ENCODE assay signal across 16 cellular contexts in genomic region chr11:129275825-129276224, GRCh38.
DNase-seq lines count a peak whose midpoint lies in the region; ATAC-seq and TF ChIP-seq lines count a peak whose summit lies in the region.
"Had no signal": no experiment of that assay in that cellular context is flagged by ENCODE, and none has a peak within 500 bp of the region (broad histone marks: within the 10 kb centered on the region; RNA-seq: fewer than 3 reads in every experiment).

No MANE protein-coding gene starts in this region.

- H3K4me3 ChIP-seq in liver (ENCODE audit: low read depth in 1 of 3, low read length in 3 of 3), result no peak overlapping the region
- H3K4me3 ChIP-seq: GM12878, GM23248, PC-9 had no signal

- peak in 1 of 2 donors; percentile 26 for TF ChIP-seq RAD21 in liver (IDR thresholded peaks at IDR 0.05)

- H3K27ac Mint-ChIP-seq in brain, result peak overlapping the region in 1 of 5 experiments; percentile 17
- H3K27ac Mint-ChIP-seq in osteocyte (ENCODE audit: unreplicated experiment), result no peak overlapping the region

- no peak overlapping the region for H3K9ac ChIP-seq in liver (ENCODE audit: low read depth in 1 of 2, low read length in 2 of 2)
- H3K9ac ChIP-seq: GM23248 had no signal

- H3K9me3 Mint-ChIP-seq in brain (no peaks in the 10 kb centered on the region), osteocyte (ENCODE audit: unreplicated experiment) (no peaks in the 10 kb centered on the region)

- H3K27ac ChIP-seq in liver (ENCODE audit: low read depth in 1 of 2, low read length in 2 of 2), result no peak overlapping the region
- H3K27ac ChIP-seq: GM23248, PC-9 had no signal

- no peak for ATAC-seq in HG03460 (IDR thresholded peaks at IDR 0.05; ENCODE audit: unreplicated experiment)
- ATAC-seq in GM21526 (IDR thresholded peaks at IDR 0.05; ENCODE audit: low FRiP score, unreplicated experiment), result no peak
- ATAC-seq: GM12878 had no signal

- in situ Hi-C loops in ACHN (cut with HindIII; ENCODE audit: low pct_ligation_motif_present, low pct_unique_long_range_greater_than_20kb, low sequenced_read_pairs), result no loop called here

- 27% methylated on average over 3 of the region's 3 CpGs for WGBS in liver

- H3K27me3 Mint-ChIP-seq in brain (peaks cover 9% of the 10 kb centered on the region), osteocyte (ENCODE audit: unreplicated experiment) (no peaks in the 10 kb centered on the region)

- TF ChIP-seq CTCF in brain (conservative IDR thresholded peaks at IDR 0.05) (no peak), liver (IDR thresholded peaks at IDR 0.05; ENCODE audit: low read depth, low read length, missing input control) (no peak), osteocyte (IDR thresholded peaks at IDR 0.05) (no peak), GM20000 (IDR thresholded peaks at IDR 0.05; ENCODE audit: extremely low read depth, missing control alignments) (no peak)

- no peaks in the 10 kb centered on the region for H3K9me3 ChIP-seq in liver (ENCODE audit: control insufficient read depth in 4 of 4, low read length in 3 of 4)

- peaks cover 59% of the 10 kb centered on the region for H3K4me1 Mint-ChIP-seq in brain
- peaks cover 23% of the 10 kb centered on the region for H3K4me1 Mint-ChIP-seq in osteocyte (ENCODE audit: unreplicated experiment)

- peaks cover 11 to 84% (median 69%) of the 10 kb centered on the region in 4 donors for H3K4me1 ChIP-seq in liver (ENCODE audit: control insufficient read depth in 4 of 4, insufficient read depth in 4 of 4, low read length in 3 of 4)

- H3K4me3 Mint-ChIP-seq in brain (peak overlapping the region; percentile 46 to 96 (median 72)), osteocyte (ENCODE audit: unreplicated experiment) (no peak overlapping the region)

- DNase-seq in ACHN (peak; percentile 29), renal cortical epithelial cell (ENCODE audit: low read depth) (peak; percentile 34), osteocyte (ENCODE audit: extremely low spot score, unreplicated experiment) (no peak), GM20000 (ENCODE audit: low spot score) (no peak)
- DNase-seq: DMS79, GM23248, NCI-H1048, NCI-H146, NCI-H2107, NCI-H226, PC-9 had no signal

- no peaks in the 10 kb centered on the region for H3K36me3 ChIP-seq in liver (ENCODE audit: control insufficient read depth in 4 of 4, insufficient read depth in 3 of 4, low read depth in 1 of 4, low read length in 3 of 4)

- H3K27me3 ChIP-seq in liver (ENCODE audit: control insufficient read depth in 4 of 4, insufficient read depth in 4 of 4, low read length in 3 of 4), result no peaks in the 10 kb centered on the region

- H3K36me3 Mint-ChIP-seq in brain (peaks cover 16% of the 10 kb centered on the region), osteocyte (ENCODE audit: unreplicated experiment) (no peaks in the 10 kb centered on the region)

TF ChIP-seq in liver, 16 proteins besides CTCF, POLR2A, EP300 and RAD21:
- TF ChIP-seq MAX (IDR thresholded peaks at IDR 0.05) (peak; percentile 16), SP1 (IDR thresholded peaks at IDR 0.05) (no peak), RXRA (IDR thresholded peaks at IDR 0.05) (peak; percentile 51 to 53), HNF4A (conservative IDR thresholded peaks at IDR 0.05) (peak; percentile 67 to 73)
TF ChIP-seq in liver: peak in this region for 3.

Comparison
In these comparisons a context has a peak if more than half of its experiments do, and no peak if none do; other contexts are left out.
1. DNase-seq: peak in ACHN (single experiment) and renal cortical epithelial cell (single experiment); none in osteocyte (single experiment) and GM20000 (single experiment).